Comparison of ENCODE assay signal across 29 cellular contexts in genomic region chr1:18752409-18752808, GRCh38.
"Had no signal": no experiment of that assay in that cellular context is flagged by ENCODE, and none has a peak within 500 bp of the region (broad histone marks: within the 10 kb centered on the region; RNA-seq: fewer than 3 reads in every experiment).

No MANE protein-coding gene starts in this region.

- ATAC-seq: activated CD4-positive, alpha-beta T cell treated with anti-CD3 and anti-CD28 coated beads for 36 hours; activated naive CD4-positive, alpha-beta T cell treated with anti-CD3 and anti-CD28 coated beads, Interleukin-2, amount 50 U/mL, for 72 hours; activated T-cell treated with anti-CD3 and anti-CD28 coated beads, Interleukin-2, amount 50 U/mL, for 72 hours; esophagus mucosa had no signal

- H3K27me3 ChIP-seq: ascending aorta, colonic mucosa had no signal

- H3K4me1 ChIP-seq: ascending aorta, breast epithelium, colonic mucosa had no signal

- H3K27ac ChIP-seq: ascending aorta, breast epithelium, cardiac muscle cell, colonic mucosa had no signal

- FAIRE-seq: endometrium, endothelial cell of umbilical vein, frontal cortex had no signal

- H3K9me3 ChIP-seq: ascending aorta, colonic mucosa had no signal

- DNase-seq: activated CD4-positive, alpha-beta memory T cell treated with anti-CD3 and anti-CD28 coated beads, Interleukin-2, amount 10 ng/mL, durations not matched to agents 7 days and 5 days; activated CD4-positive, alpha-beta T cell treated with anti-CD3 and anti-CD28 coated beads for 36 hours; activated CD4-positive, alpha-beta T cell treated with anti-CD3 and anti-CD28 coated beads, Interleukin-2, amount 10 ng/mL, durations not matched to agents 7 days and 5 days; activated CD4-positive, alpha-beta T cell treated with anti-CD3 and anti-CD28 coated beads, Interleukin-2, amount 50 U/mL, for 4 hours; activated CD4-positive, CD25-positive, alpha-beta regulatory T cell; activated CD4-positive, CD25-positive, alpha-beta regulatory T cell treated with anti-CD3 and anti-CD28 coated beads, Interleukin-2, amount 50 U/mL, for 72 hours; activated CD8-positive, alpha-beta memory T cell treated with anti-CD3 and anti-CD28 coated beads, Interleukin-2, amount 50 U/mL, for 48 hours; activated gamma-delta T cell; activated naive CD4-positive, alpha-beta T cell; activated naive CD4-positive, alpha-beta T cell treated with anti-CD3 and anti-CD28 coated beads, Interleukin-2, amount 10 ng/mL, durations not matched to agents 7 days and 5 days; activated naive CD8-positive, alpha-beta T cell treated with anti-CD3 and anti-CD28 coated beads, Interleukin-2, amount 10 ng/mL, durations not matched to agents 7 days and 5 days; activated T-cell treated with anti-CD3 and anti-CD28 coated beads for 4 hours; activated T-cell treated with anti-CD3 and anti-CD28 coated beads, Interleukin-2, amount 50 U/mL, for 24 hours; activated T-cell treated with anti-CD3 and anti-CD28 coated beads, Interleukin-2, amount 50 U/mL, for 72 hours; central memory CD4-positive, alpha-beta T cell; cerebellar nuclear complex; colonic mucosa; effector CD8-positive, alpha-beta T cell; foreskin fibroblast; head of caudate nucleus; T-helper 2 cell had no signal

- H3K4me3 ChIP-seq: ascending aorta, breast epithelium, cardiac muscle cell, colonic mucosa had no signal

- H3K36me3 ChIP-seq: ascending aorta, breast epithelium, cardiac muscle cell, colonic mucosa had no signal
